Comparison of ENCODE assay signal across 8 cellular contexts in genomic region chr12:7638764-7639570, GRCh38. TPM values are rescaled to one million over a fixed set of nuclear protein-coding genes. Genes with fewer than 3 reads are reported as not detected.
DNase-seq lines count a peak whose midpoint lies in the region; ATAC-seq and TF ChIP-seq lines count a peak whose summit lies in the region.

No MANE protein-coding gene starts in this region.

- peaks cover 34% of the 10 kb centered on the region for H3K4me1 Mint-ChIP-seq in activated T-cell treated with anti-CD3 and anti-CD28 coated beads, Interleukin-2, amount 50 U/mL, for 72 hours (ENCODE audit: low read depth)
- peaks cover 53% of the 10 kb centered on the region for H3K4me1 Mint-ChIP-seq in nephron progenitor cell
- peaks cover 24% of the 10 kb centered on the region for H3K4me1 Mint-ChIP-seq in stimulated activated naive CD8-positive, alpha-beta T cell treated with anti-CD3 and anti-CD28 coated beads, Interleukin-15, Interleukin-2, amounts not matched to agents 100 ng/mL and 50 ng/mL, for 24 hours (ENCODE audit: low read depth)

- in situ Hi-C loops in KBM-7 (cut with MboI; ENCODE audit: low pct_unique_long_range_greater_than_20kb, low sequenced_read_pairs): loop anchor here (25.0 kb wide), 1 partner anchor 427 kb away; no protein-coding TSS in a partner anchor
- in situ Hi-C loops in Panc1 (cut with HindIII; ENCODE audit: low pct_unique_long_range_greater_than_20kb, low sequenced_read_pairs): no loop called here

- no peaks in the 10 kb centered on the region for H3K36me3 Mint-ChIP-seq in activated T-cell treated with anti-CD3 and anti-CD28 coated beads, Interleukin-2, amount 50 U/mL, for 72 hours (ENCODE audit: insufficient read depth in 2 of 2)
- H3K36me3 Mint-ChIP-seq in nephron progenitor cell (ENCODE audit: low read depth): no peaks in the 10 kb centered on the region
- H3K36me3 Mint-ChIP-seq in stimulated activated naive CD8-positive, alpha-beta T cell treated with anti-CD3 and anti-CD28 coated beads, Interleukin-15, Interleukin-2, amounts not matched to agents 100 ng/mL and 50 ng/mL, for 24 hours (ENCODE audit: low read depth): no peaks in the 10 kb centered on the region

- no TSS peak for BruUV-seq in Panc1 (replicated peaks; lab: Mats Ljungman, UMichigan)

- DNase-seq in CD1c-positive myeloid dendritic cell (ENCODE audit: extremely low spot score) (peak; percentile 93), GM20000 (ENCODE audit: low spot score) (peak; percentile 86), KBM-7 (peak; percentile 95), Panc1 (ENCODE audit: low read depth, low spot score) (peak; percentile 20), fibroblast of peridontal ligament (ENCODE audit: extremely low read depth) (peak; percentile 89), nephron progenitor cell (peak; percentile 75)
- DNase-seq in activated T-cell treated with anti-CD3 and anti-CD28 coated beads, Interleukin-2, amount 50 U/mL, for 72 hours: peak; percentile 75 to 82

- CTCF ChIA-PET in Panc1 (lab: Charles Lee): no interaction called here

- H3K4me3 Mint-ChIP-seq in activated T-cell treated with anti-CD3 and anti-CD28 coated beads, Interleukin-2, amount 50 U/mL, for 72 hours: peak overlapping the region; percentile 78 to 79
- H3K4me3 Mint-ChIP-seq in nephron progenitor cell: peak overlapping the region; percentile 87
- peak overlapping the region; percentile 67 for H3K4me3 Mint-ChIP-seq in stimulated activated naive CD8-positive, alpha-beta T cell treated with anti-CD3 and anti-CD28 coated beads, Interleukin-15, Interleukin-2, amounts not matched to agents 100 ng/mL and 50 ng/mL, for 24 hours

- peak; percentile 94 for ATAC-seq in Panc1
- peak; percentile 77 to 89 for ATAC-seq in activated T-cell treated with anti-CD3 and anti-CD28 coated beads, Interleukin-2, amount 50 U/mL, for 72 hours (replicated peaks in 1 of 2)

- no peak overlapping the region for H3K27ac ChIP-seq in Panc1 (ENCODE audit: low read length)

- TF ChIP-seq CTCF in GM20000 (IDR thresholded peaks at IDR 0.05; ENCODE audit: extremely low read depth, missing control alignments): peak; percentile 60
- peak; percentile 68 for TF ChIP-seq CTCF in Panc1 (IDR thresholded peaks at IDR 0.05)
- TF ChIP-seq CTCF in nephron progenitor cell (IDR thresholded peaks at IDR 0.05): peak; percentile 79

- no peaks in the 10 kb centered on the region for H3K9me3 Mint-ChIP-seq in activated T-cell treated with anti-CD3 and anti-CD28 coated beads, Interleukin-2, amount 50 U/mL, for 72 hours
- no peaks in the 10 kb centered on the region for H3K9me3 Mint-ChIP-seq in nephron progenitor cell
- H3K9me3 Mint-ChIP-seq in stimulated activated naive CD8-positive, alpha-beta T cell treated with anti-CD3 and anti-CD28 coated beads, Interleukin-15, Interleukin-2, amounts not matched to agents 100 ng/mL and 50 ng/mL, for 24 hours: no peaks in the 10 kb centered on the region

- H3K4me1 ChIP-seq in Panc1 (ENCODE audit: control insufficient read depth, insufficient read depth, low read length): no peaks in the 10 kb centered on the region

- H3K36me3 ChIP-seq in Panc1 (ENCODE audit: control insufficient read depth, insufficient read depth, low read length): no peaks in the 10 kb centered on the region

- no peaks in the 10 kb centered on the region for H3K9me3 ChIP-seq in Panc1 (ENCODE audit: control insufficient read depth, insufficient read depth, low read depth, low read length)

- POLR2A ChIA-PET in Panc1 (lab: Charles Lee): no interaction called here

- peaks cover 4% of the 10 kb centered on the region for H3K27me3 Mint-ChIP-seq in activated T-cell treated with anti-CD3 and anti-CD28 coated beads, Interleukin-2, amount 50 U/mL, for 72 hours (ENCODE audit: low read depth)
- peaks cover 11% of the 10 kb centered on the region for H3K27me3 Mint-ChIP-seq in nephron progenitor cell (ENCODE audit: low read depth, poor library complexity)
- peaks cover 5% of the 10 kb centered on the region for H3K27me3 Mint-ChIP-seq in stimulated activated naive CD8-positive, alpha-beta T cell treated with anti-CD3 and anti-CD28 coated beads, Interleukin-15, Interleukin-2, amounts not matched to agents 100 ng/mL and 50 ng/mL, for 24 hours

- no peak overlapping the region for H3K27ac Mint-ChIP-seq in activated T-cell treated with anti-CD3 and anti-CD28 coated beads, Interleukin-2, amount 50 U/mL, for 72 hours
- no peak overlapping the region for H3K27ac Mint-ChIP-seq in nephron progenitor cell
- H3K27ac Mint-ChIP-seq in stimulated activated naive CD8-positive, alpha-beta T cell treated with anti-CD3 and anti-CD28 coated beads, Interleukin-15, Interleukin-2, amounts not matched to agents 100 ng/mL and 50 ng/mL, for 24 hours: peak overlapping the region; percentile 32

- intact Hi-C loops in Panc1 (cut with micrococcal nuclease; ENCODE audit: unreplicated experiment): loop anchor here (5.0 kb wide), 3 partner anchors 52 to 497 kb away; no protein-coding TSS in a partner anchor

- no peaks in the 10 kb centered on the region for H3K27me3 ChIP-seq in Panc1 (ENCODE audit: control insufficient read depth, insufficient read depth, low read length)

- 0 out of 4 replicates have a peak overlapping the region, but pooled peaks of 1 of the 2 experiments have one; percentile 15 for H3K4me3 ChIP-seq in Panc1 (ENCODE audit: low read depth in 2 of 2, low read length in 2 of 2)

RNA-seq across cellular contexts. Expression of gene APOBEC1, which starts 26.7 kb away (rescaled TPM):
- total RNA-seq in Panc1 (2021; ENCODE audit: unreplicated experiment): not detected
- polyA plus RNA-seq in Panc1 (2012; ENCODE audit: insufficient read length): not detected
- total RNA-seq in activated T-cell treated with anti-CD3 and anti-CD28 coated beads, Interleukin-2, amount 50 U/mL, for 72 hours: not detected

RNA-seq across cellular contexts. Expression of gene GDF3, which starts 56.6 kb away (rescaled TPM):
- not detected for total RNA-seq in Panc1 (2021; ENCODE audit: unreplicated experiment)
- not detected for polyA plus RNA-seq in Panc1 (2012; ENCODE audit: insufficient read length)
- not detected for total RNA-seq in activated T-cell treated with anti-CD3 and anti-CD28 coated beads, Interleukin-2, amount 50 U/mL, for 72 hours

Comparison
In these comparisons a context has a peak if more than half of its experiments do, and no peak if none do; other contexts are left out.
1. DNase-seq: peak in every context shown above with its lines; median percentile 95 in KBM-7; 93 in CD1c-positive myeloid dendritic cell; 89 in fibroblast of peridontal ligament; 86 in GM20000; 78 in activated T-cell treated with anti-CD3 and anti-CD28 coated beads, Interleukin-2, amount 50 U/mL, for 72 hours; 75 in nephron progenitor cell; 20 in Panc1.